ENCODE assay signal across 18 cellular contexts in the genomic region with DNA sequence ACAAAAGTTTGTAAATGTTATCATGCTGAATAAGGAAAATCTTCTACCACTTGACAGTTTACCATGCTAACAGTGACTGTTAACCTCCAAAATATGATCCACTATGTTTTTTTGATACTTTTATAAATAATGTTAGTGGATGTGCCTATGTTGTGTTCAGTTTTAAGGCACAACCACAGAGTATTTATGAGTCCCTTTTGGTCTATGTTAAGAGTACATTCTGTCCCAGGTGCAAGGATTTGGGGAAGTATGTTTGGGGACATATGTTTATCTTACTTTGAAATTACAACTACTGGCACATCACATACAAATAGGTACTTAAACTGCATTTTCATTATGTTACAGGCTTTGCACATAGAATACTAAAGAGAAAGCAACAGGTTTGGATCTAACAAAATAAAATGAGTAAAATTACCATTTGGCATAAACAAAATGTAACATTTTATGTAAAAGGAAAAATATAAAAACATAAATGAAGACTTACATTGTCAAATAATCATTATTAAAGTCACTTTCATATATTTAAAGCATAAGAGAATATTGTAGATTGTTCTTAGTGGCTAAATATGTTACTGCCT.
A peak's percentile ranks its signal among the peaks of the same experiment; 100 is the strongest.
DNase-seq lines count a peak whose midpoint lies in the region; ATAC-seq and TF ChIP-seq lines count a peak whose summit lies in the region.
"Had no signal": no experiment of that assay in that cellular context is flagged by ENCODE, and none has a peak within 500 bp of the region (broad histone marks: within the 10 kb centered on the region; RNA-seq: fewer than 3 reads in every experiment).

No MANE protein-coding gene starts in this region.

- H3K4me3 ChIP-seq in gastrocnemius medialis = peak overlapping the region in 1 of 4 donors; percentile 7
- H3K4me3 ChIP-seq: BLaER1 treated with 17β-estradiol and CSF1 and Interleukin-3, amounts not matched to agents 10 nM and 100 nM had no signal

- H3K36me3 ChIP-seq in gastrocnemius medialis = no peaks in the 10 kb centered on the region
- H3K36me3 ChIP-seq: BLaER1 treated with 17β-estradiol and CSF1 and Interleukin-3, amounts not matched to agents 10 nM and 100 nM had no signal

- peaks cover 56 to 87% of the 10 kb centered on the region in 2 donors for H3K4me1 ChIP-seq in gastrocnemius medialis

- TF ChIP-seq CTCF in CD4-positive, alpha-beta T cell (IDR thresholded peaks at IDR 0.05) = no peak
- no peak for TF ChIP-seq CTCF in gastrocnemius medialis (IDR thresholded peaks at IDR 0.05 in 4 of 5, conservative IDR thresholded peaks at IDR 0.05 in 1 of 5)

- peak overlapping the region; percentile 7 for H3K27ac Mint-ChIP-seq in CD4-positive, alpha-beta T cell
- peak overlapping the region; percentile 3 for H3K27ac Mint-ChIP-seq in central memory CD8-positive, alpha-beta T cell (ENCODE audit: low read depth)
- no peak overlapping the region for H3K27ac Mint-ChIP-seq in activated naive CD8-positive, alpha-beta T cell treated with anti-CD3 and anti-CD28 coated beads for 36 hours
- no peak overlapping the region for H3K27ac Mint-ChIP-seq in activated CD4-positive, alpha-beta memory T cell treated with anti-CD3 and anti-CD28 coated beads, Interleukin-2, amount 10 ng/mL, durations not matched to agents 7 days and 5 days

- intact Hi-C loops in CD4-positive, alpha-beta T cell (cut with DNase I, micrococcal nuclease) = loop anchor here in 1 of 2 experiments (5.0 kb wide), 1 partner anchor 34 kb away; no protein-coding TSS in a partner anchor
- intact Hi-C loops in gastrocnemius medialis (cut with DNase I; ENCODE audit: low total_unique reads) = no loop called here

- TF ChIP-seq POLR2A in gastrocnemius medialis (IDR thresholded peaks at IDR 0.05) = no peak

- H3K9me3 ChIP-seq in CD4-positive, alpha-beta T cell (ENCODE audit: control insufficient read depth, low read length) = no peaks in the 10 kb centered on the region
- H3K9me3 ChIP-seq in gastrocnemius medialis = no peaks in the 10 kb centered on the region

- CTCF ChIA-PET in CD4-positive, alpha-beta T cell (lab: Charles Lee) = no interaction called here
- CTCF ChIA-PET in activated CD4-positive, alpha-beta memory T cell treated with anti-CD3 and anti-CD28 coated beads, Interleukin-2, amount 10 ng/mL, durations not matched to agents 7 days and 5 days (lab: Charles Lee) = no interaction called here

- no peak overlapping the region for H3K27ac ChIP-seq in CD4-positive, alpha-beta T cell (ENCODE audit: low read depth, low read length)
- peak overlapping the region; percentile 65 to 96 (median 74) for H3K27ac ChIP-seq in gastrocnemius medialis
- H3K27ac ChIP-seq: BLaER1 treated with 17β-estradiol and CSF1 and Interleukin-3, amounts not matched to agents 10 nM and 100 nM had no signal

- no peaks in the 10 kb centered on the region for H3K27me3 ChIP-seq in CD4-positive, alpha-beta T cell (ENCODE audit: control insufficient read depth, insufficient read depth, low read length)
- no peaks in the 10 kb centered on the region for H3K27me3 ChIP-seq in gastrocnemius medialis
- H3K27me3 ChIP-seq: BLaER1 treated with 17β-estradiol and CSF1 and Interleukin-3, amounts not matched to agents 10 nM and 100 nM had no signal

- no peak overlapping the region for H3K4me3 Mint-ChIP-seq in CD4-positive, alpha-beta T cell
- H3K4me3 Mint-ChIP-seq in central memory CD8-positive, alpha-beta T cell = no peak overlapping the region
- H3K4me3 Mint-ChIP-seq in activated naive CD8-positive, alpha-beta T cell treated with anti-CD3 and anti-CD28 coated beads for 36 hours = no peak overlapping the region
- no peak overlapping the region for H3K4me3 Mint-ChIP-seq in activated CD4-positive, alpha-beta memory T cell treated with anti-CD3 and anti-CD28 coated beads, Interleukin-2, amount 10 ng/mL, durations not matched to agents 7 days and 5 days

- H3K4me1 Mint-ChIP-seq in CD4-positive, alpha-beta T cell (ENCODE audit: low read depth) = peaks cover 66% of the 10 kb centered on the region
- H3K4me1 Mint-ChIP-seq in central memory CD8-positive, alpha-beta T cell = peaks cover 34% of the 10 kb centered on the region
- peaks cover 45% of the 10 kb centered on the region for H3K4me1 Mint-ChIP-seq in activated naive CD8-positive, alpha-beta T cell treated with anti-CD3 and anti-CD28 coated beads for 36 hours
- H3K4me1 Mint-ChIP-seq in activated CD4-positive, alpha-beta memory T cell treated with anti-CD3 and anti-CD28 coated beads, Interleukin-2, amount 10 ng/mL, durations not matched to agents 7 days and 5 days = peaks cover 9% of the 10 kb centered on the region

- POLR2A ChIA-PET in CD4-positive, alpha-beta T cell (lab: Charles Lee) = interaction anchor here (1.3 kb wide), 1 partner anchor 10 kb away, joined by 4 read pairs; no protein-coding TSS in a partner anchor
- POLR2A ChIA-PET in activated CD4-positive, alpha-beta memory T cell treated with anti-CD3 and anti-CD28 coated beads, Interleukin-2, amount 10 ng/mL, durations not matched to agents 7 days and 5 days (lab: Charles Lee) = no interaction called here

- H3K36me3 Mint-ChIP-seq in CD4-positive, alpha-beta T cell (ENCODE audit: low read depth) = no peaks in the 10 kb centered on the region
- no peaks in the 10 kb centered on the region for H3K36me3 Mint-ChIP-seq in central memory CD8-positive, alpha-beta T cell (ENCODE audit: insufficient read depth)
- H3K36me3 Mint-ChIP-seq in activated naive CD8-positive, alpha-beta T cell treated with anti-CD3 and anti-CD28 coated beads for 36 hours = peaks cover 2% of the 10 kb centered on the region
- peaks cover 3% of the 10 kb centered on the region for H3K36me3 Mint-ChIP-seq in activated CD4-positive, alpha-beta memory T cell treated with anti-CD3 and anti-CD28 coated beads, Interleukin-2, amount 10 ng/mL, durations not matched to agents 7 days and 5 days (ENCODE audit: low read depth)

- no peaks in the 10 kb centered on the region for H3K27me3 Mint-ChIP-seq in CD4-positive, alpha-beta T cell
- no peaks in the 10 kb centered on the region for H3K27me3 Mint-ChIP-seq in central memory CD8-positive, alpha-beta T cell
- no peaks in the 10 kb centered on the region for H3K27me3 Mint-ChIP-seq in activated naive CD8-positive, alpha-beta T cell treated with anti-CD3 and anti-CD28 coated beads for 36 hours
- no peaks in the 10 kb centered on the region for H3K27me3 Mint-ChIP-seq in activated CD4-positive, alpha-beta memory T cell treated with anti-CD3 and anti-CD28 coated beads, Interleukin-2, amount 10 ng/mL, durations not matched to agents 7 days and 5 days

- in situ Hi-C loops in gastrocnemius medialis (cut with MboI; ENCODE audit: low sequenced_read_pairs in 4 of 4) = no loop called here

- no peak for ATAC-seq in CD4-positive, alpha-beta T cell (ENCODE audit: poor library complexity)
- no peak for ATAC-seq in central memory CD8-positive, alpha-beta T cell (replicated peaks; ENCODE audit: extremely low read depth, poor library complexity, severe bottlenecking)
- ATAC-seq in gastrocnemius medialis = peak in 1 of 2 donors; percentile 38
- ATAC-seq: Right ventricle myocardium inferior had no signal

- no peak for DNase-seq in CD4-positive, alpha-beta T cell
- DNase-seq in NAMALWA (ENCODE audit: low spot score) (peak; percentile 47), gastrocnemius medialis (no peak), RPMI8226 (no peak)
- no peak for DNase-seq in central memory CD8-positive, alpha-beta T cell (ENCODE audit: low spot score in 2 of 2)
- DNase-seq in activated naive CD8-positive, alpha-beta T cell treated with anti-CD3 and anti-CD28 coated beads for 36 hours = no peak
- DNase-seq in stimulated activated naive CD4-positive, alpha-beta T cell (lab: John Stamatoyannopoulos, UW) = no peak
- no peak for DNase-seq in activated CD4-positive, alpha-beta memory T cell treated with anti-CD3 and anti-CD28 coated beads, Interleukin-2, amount 10 ng/mL, durations not matched to agents 7 days and 5 days
- DNase-seq: COR-L47, H7, IMR-90, Kasumi-1, NCI-H1436 treated with DMSO at 0.1 percent for 48 hours, NCI-H2081 treated with DMSO at 0.1 percent for 48 hours, NCI-H510A treated with DMSO at 0.1 percent for 48 hours, NCI-H82 had no signal

- H3K9me3 Mint-ChIP-seq in CD4-positive, alpha-beta T cell = no peaks in the 10 kb centered on the region
- H3K9me3 Mint-ChIP-seq in central memory CD8-positive, alpha-beta T cell = no peaks in the 10 kb centered on the region
- peaks cover 3% of the 10 kb centered on the region for H3K9me3 Mint-ChIP-seq in activated naive CD8-positive, alpha-beta T cell treated with anti-CD3 and anti-CD28 coated beads for 36 hours
- no peaks in the 10 kb centered on the region for H3K9me3 Mint-ChIP-seq in activated CD4-positive, alpha-beta memory T cell treated with anti-CD3 and anti-CD28 coated beads, Interleukin-2, amount 10 ng/mL, durations not matched to agents 7 days and 5 days

Comparison
In these comparisons a context has a peak if more than half of its experiments do, and no peak if none do; other contexts are left out.
1. H3K27ac Mint-ChIP-seq: peak in CD4-positive, alpha-beta T cell (single experiment) and central memory CD8-positive, alpha-beta T cell (single experiment); none in activated naive CD8-positive, alpha-beta T cell treated with anti-CD3 and anti-CD28 coated beads for 36 hours (single experiment) and activated CD4-positive, alpha-beta memory T cell treated with anti-CD3 and anti-CD28 coated beads, Interleukin-2, amount 10 ng/mL, durations not matched to agents 7 days and 5 days (single experiment).